8 cellular contexts compared by ENCODE assay signal in the genomic region with DNA sequence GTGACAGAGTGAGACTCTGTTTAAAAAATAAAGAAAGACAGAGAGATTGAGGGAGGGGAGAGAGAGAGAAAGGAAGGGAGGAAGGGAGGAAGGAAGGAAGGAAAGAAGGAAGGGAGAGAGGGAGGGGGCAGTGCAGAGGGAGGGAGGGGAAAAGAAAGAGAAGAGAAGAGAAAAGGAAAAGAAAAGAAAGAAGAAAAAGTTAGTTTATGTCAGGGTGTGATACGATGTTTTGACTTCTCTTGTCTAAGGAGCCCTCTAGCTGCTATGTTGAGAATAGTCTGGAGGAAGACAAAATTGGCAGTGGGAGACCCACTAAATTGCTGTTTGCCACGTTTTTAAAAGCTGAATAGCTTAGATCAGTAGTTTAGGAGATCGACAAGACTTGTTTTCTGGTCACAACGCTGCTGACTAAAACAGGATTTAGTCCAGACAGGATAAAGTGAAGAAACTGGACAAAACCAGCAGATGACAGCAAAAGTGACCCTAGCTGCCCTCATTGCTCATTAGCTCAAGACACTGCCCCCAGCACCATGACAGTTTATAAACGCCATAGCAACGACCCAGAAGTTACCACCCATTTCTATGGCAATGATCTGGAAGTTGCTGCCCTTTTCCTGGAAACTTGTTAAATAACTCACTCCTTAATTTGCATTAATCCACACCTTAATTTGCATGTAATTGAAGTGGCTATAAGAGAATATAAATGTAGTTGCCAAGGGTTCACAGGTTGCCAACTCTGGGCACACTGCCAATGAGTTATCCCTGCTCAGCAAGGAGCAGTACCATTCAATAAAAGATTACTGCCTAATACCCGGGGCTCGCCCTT. TPM values are rescaled to one million over a fixed set of nuclear protein-coding genes. Genes with fewer than 3 reads are reported as not detected.
DNase-seq lines count a peak whose midpoint lies in the region; ATAC-seq and TF ChIP-seq lines count a peak whose summit lies in the region.

No MANE protein-coding gene starts in this region.

- H3F3A ChIP-seq in GM23338 (replicated peaks; ENCODE audit: low read depth) = no peaks in the 10 kb centered on the region

- no peak overlapping the region for H3K27ac Mint-ChIP-seq in GM23338

- H3K27ac ChIP-seq in ACC112 (ENCODE audit: low read depth, low read length) = no peak overlapping the region
- no peak overlapping the region for H3K27ac ChIP-seq in GM23338 (ENCODE audit: low read depth)

- peak; percentile 71 for ATAC-seq in GM23338

- no peaks in the 10 kb centered on the region for H3K36me3 Mint-ChIP-seq in GM23338 (ENCODE audit: low read depth)

- peaks cover 15% of the 10 kb centered on the region for H3K4me1 Mint-ChIP-seq in GM23338

- peak; percentile 70 to 71 for TF ChIP-seq CTCF in GM23338 (conservative IDR thresholded peaks at IDR 0.05; ENCODE audit: low read depth in 2 of 2)

- H3K4me1 ChIP-seq in ACC112 (ENCODE audit: control insufficient read depth, insufficient read depth, low read length, unreplicated experiment) = no peaks in the 10 kb centered on the region
- H3K4me1 ChIP-seq in GM23338 (ENCODE audit: insufficient read depth) = peaks cover 10% of the 10 kb centered on the region

- no peaks in the 10 kb centered on the region for H3K9me2 ChIP-seq in GM23338 (ENCODE audit: insufficient read depth)

- in situ Hi-C loops in SK-MEL-5 (cut with HindIII; ENCODE audit: low pct_unique_long_range_greater_than_20kb, low sequenced_read_pairs) = no loop called here

- DNase-seq in GM23338 (ENCODE audit: low spot score) = peak; percentile 65
- DNase-seq in SK-MEL-5 (ENCODE audit: low read depth, low spot score) = peak; percentile 37
- peak; percentile 8 for DNase-seq in inferior parietal cortex (ENCODE audit: extremely low spot score)
- no peak for DNase-seq in T1000 (lab: John Stamatoyannopoulos, UW)
- no peak for DNase-seq in NCI-H1436 treated with DMSO at 0.1 percent for 48 hours (lab: John Stamatoyannopoulos, UW)
- DNase-seq in T-helper 9 cell = no peak
- DNase-seq in NCI-H510A treated with DMSO at 0.1 percent for 48 hours (lab: John Stamatoyannopoulos, UW) = no peak

- no peaks in the 10 kb centered on the region for H4K20me1 ChIP-seq in GM23338 (replicated peaks; ENCODE audit: insufficient read depth)

- H3K36me3 ChIP-seq in ACC112 (ENCODE audit: insufficient read depth, low read length) (no peaks in the 10 kb centered on the region), GM23338 (ENCODE audit: insufficient read depth) (no peaks in the 10 kb centered on the region)

- no peak overlapping the region for H3K4me2 ChIP-seq in GM23338

- H3K4me3 Mint-ChIP-seq in GM23338 = no peak overlapping the region

- H3K27me3 ChIP-seq in ACC112 (ENCODE audit: insufficient read depth, low read length) (no peaks in the 10 kb centered on the region), GM23338 (ENCODE audit: insufficient read depth) (no peaks in the 10 kb centered on the region)

- no peaks in the 10 kb centered on the region; the same call in 2 of the 3 replicates for H3K9me3 Mint-ChIP-seq in GM23338

- H3K27me3 Mint-ChIP-seq in GM23338 (ENCODE audit: insufficient read depth, low read depth, poor library complexity) = peaks cover 7% of the 10 kb centered on the region

- H3K79me2 ChIP-seq in ACC112 (ENCODE audit: control insufficient read depth, insufficient read depth, low read length, unreplicated experiment) = no peaks in the 10 kb centered on the region
- no peaks in the 10 kb centered on the region for H3K79me2 ChIP-seq in GM23338 (replicated peaks; ENCODE audit: insufficient read depth)

- H3K4me3 ChIP-seq in ACC112 (ENCODE audit: low read depth, low read length) (no peak overlapping the region), GM23338 (no peak overlapping the region)

- peak overlapping the region; percentile 30 for H2AFZ ChIP-seq in ACC112 (ENCODE audit: low read length, unreplicated experiment)
- 0 out of 2 replicates have a peak overlapping the region, but pooled peaks have one; percentile 11 for H2AFZ ChIP-seq in GM23338

TF ChIP-seq in GM23338, 12 proteins besides CTCF, POLR2A, EP300 and RAD21 (continues in another document):
- TF ChIP-seq NANOG (IDR thresholded peaks at IDR 0.05; ENCODE audit: borderline replicate concordance) (no peak), JUNB (IDR thresholded peaks at IDR 0.05; ENCODE audit: unreplicated experiment) (no peak), STAT1 (IDR thresholded peaks at IDR 0.05; ENCODE audit: unreplicated experiment) (no peak), ZNF114 (CRISPR knock-in tag; IDR thresholded peaks at IDR 0.05) (no peak), ZNF331 (CRISPR knock-in tag; IDR thresholded peaks at IDR 0.05; ENCODE audit: low read depth) (no peak), POLR2AphosphoS5 (IDR thresholded peaks at IDR 0.05; ENCODE audit: low read depth) (no peak), EZH2phosphoT487 (IDR thresholded peaks at IDR 0.05; ENCODE audit: unreplicated experiment) (no peak), EZH2 (IDR thresholded peaks at IDR 0.05; ENCODE audit: low read depth, unreplicated experiment) (no peak)
- TF ChIP-seq, protein P1, sequence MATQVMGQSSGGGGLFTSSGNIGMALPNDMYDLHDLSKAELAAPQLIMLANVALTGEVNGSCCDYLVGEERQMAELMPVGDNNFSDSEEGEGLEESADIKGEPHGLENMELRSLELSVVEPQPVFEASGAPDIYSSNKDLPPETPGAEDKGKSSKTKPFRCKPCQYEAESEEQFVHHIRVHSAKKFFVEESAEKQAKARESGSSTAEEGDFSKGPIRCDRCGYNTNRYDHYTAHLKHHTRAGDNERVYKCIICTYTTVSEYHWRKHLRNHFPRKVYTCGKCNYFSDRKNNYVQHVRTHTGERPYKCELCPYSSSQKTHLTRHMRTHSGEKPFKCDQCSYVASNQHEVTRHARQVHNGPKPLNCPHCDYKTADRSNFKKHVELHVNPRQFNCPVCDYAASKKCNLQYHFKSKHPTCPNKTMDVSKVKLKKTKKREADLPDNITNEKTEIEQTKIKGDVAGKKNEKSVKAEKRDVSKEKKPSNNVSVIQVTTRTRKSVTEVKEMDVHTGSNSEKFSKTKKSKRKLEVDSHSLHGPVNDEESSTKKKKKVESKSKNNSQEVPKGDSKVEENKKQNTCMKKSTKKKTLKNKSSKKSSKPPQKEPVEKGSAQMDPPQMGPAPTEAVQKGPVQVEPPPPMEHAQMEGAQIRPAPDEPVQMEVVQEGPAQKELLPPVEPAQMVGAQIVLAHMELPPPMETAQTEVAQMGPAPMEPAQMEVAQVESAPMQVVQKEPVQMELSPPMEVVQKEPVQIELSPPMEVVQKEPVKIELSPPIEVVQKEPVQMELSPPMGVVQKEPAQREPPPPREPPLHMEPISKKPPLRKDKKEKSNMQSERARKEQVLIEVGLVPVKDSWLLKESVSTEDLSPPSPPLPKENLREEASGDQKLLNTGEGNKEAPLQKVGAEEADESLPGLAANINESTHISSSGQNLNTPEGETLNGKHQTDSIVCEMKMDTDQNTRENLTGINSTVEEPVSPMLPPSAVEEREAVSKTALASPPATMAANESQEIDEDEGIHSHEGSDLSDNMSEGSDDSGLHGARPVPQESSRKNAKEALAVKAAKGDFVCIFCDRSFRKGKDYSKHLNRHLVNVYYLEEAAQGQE (IDR thresholded peaks at IDR 0.05; ENCODE audit: unreplicated experiment) = no peak
- TF ChIP-seq, protein P2, sequence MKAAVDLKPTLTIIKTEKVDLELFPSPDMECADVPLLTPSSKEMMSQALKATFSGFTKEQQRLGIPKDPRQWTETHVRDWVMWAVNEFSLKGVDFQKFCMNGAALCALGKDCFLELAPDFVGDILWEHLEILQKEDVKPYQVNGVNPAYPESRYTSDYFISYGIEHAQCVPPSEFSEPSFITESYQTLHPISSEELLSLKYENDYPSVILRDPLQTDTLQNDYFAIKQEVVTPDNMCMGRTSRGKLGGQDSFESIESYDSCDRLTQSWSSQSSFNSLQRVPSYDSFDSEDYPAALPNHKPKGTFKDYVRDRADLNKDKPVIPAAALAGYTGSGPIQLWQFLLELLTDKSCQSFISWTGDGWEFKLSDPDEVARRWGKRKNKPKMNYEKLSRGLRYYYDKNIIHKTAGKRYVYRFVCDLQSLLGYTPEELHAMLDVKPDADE (IDR thresholded peaks at IDR 0.05) = no peak

RNA-seq across cellular contexts. Expression of a gene that starts 11.1 kb away (rescaled TPM):
- total RNA-seq in GM23338 (2014; rRNA removed; shearing (Covaris generic)) = not detected in 2 replicates
- polyA plus RNA-seq in GM23338 (2016; fragmentation: Nextera tagmentation; extraction: Ambion mirVana) = not detected in 2 replicates
- not detected in 2 replicates for total RNA-seq in SK-MEL-5 (2014; rRNA removed; shearing (Covaris generic))
- not detected in 2 replicates for polyA plus RNA-seq in SK-MEL-5 (2015; cell fraction: cytosol; rRNA removed)
- not detected in 2 replicates for polyA plus RNA-seq in SK-MEL-5 (2015; cell fraction: nucleus; rRNA removed)

RNA-seq across cellular contexts. Expression of a gene that starts 39.6 kb away (rescaled TPM):
- 3.0 and 3.3 TPM in 2 replicates for total RNA-seq in GM23338 (2014; rRNA removed; shearing (Covaris generic))
- 4.1 and 4.6 TPM in 2 replicates for polyA plus RNA-seq in GM23338 (2016; fragmentation: Nextera tagmentation; extraction: Ambion mirVana)
- total RNA-seq in SK-MEL-5 (2014; rRNA removed; shearing (Covaris generic)) = 0.18 and 0.59 TPM in 2 replicates
- 0.88 and 2.2 TPM in 2 replicates for polyA plus RNA-seq in SK-MEL-5 (2015; cell fraction: cytosol; rRNA removed)
- polyA plus RNA-seq in SK-MEL-5 (2015; cell fraction: nucleus; rRNA removed) = 1.7 and 4.4 TPM in 2 replicates

Comparison
In these comparisons a context has a peak if more than half of its experiments do, and no peak if none do; other contexts are left out.
1. DNase-seq: peak in GM23338 (single experiment), SK-MEL-5 (single experiment) and inferior parietal cortex (single experiment); none in T1000 (single experiment), NCI-H1436 treated with DMSO at 0.1 percent for 48 hours (single experiment), T-helper 9 cell (single experiment) and NCI-H510A treated with DMSO at 0.1 percent for 48 hours (single experiment).